11 cellular contexts compared by ENCODE assay signal in genomic region chr2:86703704-86704370, GRCh38. TPM values are rescaled to one million over a fixed set of nuclear protein-coding genes. Genes with fewer than 3 reads are reported as not detected.
DNase-seq lines count a peak whose midpoint lies in the region; ATAC-seq and TF ChIP-seq lines count a peak whose summit lies in the region.
"Had no signal": no experiment of that assay in that cellular context is flagged by ENCODE, and none has a peak within 500 bp of the region (broad histone marks: within the 10 kb centered on the region; RNA-seq: fewer than 3 reads in every experiment).

No MANE protein-coding gene starts in this region.

- H3K36me3 ChIP-seq in SK-N-MC (ENCODE audit: insufficient read depth, low read length) (no peaks in the 10 kb centered on the region), tibial nerve (no peaks in the 10 kb centered on the region)

- peak in 1 of 2 donors; percentile 11 for TF ChIP-seq POLR2A in tibial nerve (IDR thresholded peaks at IDR 0.05)

- peak overlapping the region; percentile 72 for H3K4me3 ChIP-seq in SK-N-MC
- no peak overlapping the region for H3K4me3 ChIP-seq in tibial nerve
- H3K4me3 ChIP-seq: lung had no signal

- H3K9ac ChIP-seq in SK-N-MC (ENCODE audit: insufficient read length): peak overlapping the region; percentile 65

- ATAC-seq in GM18861 (IDR thresholded peaks at IDR 0.05; ENCODE audit: unreplicated experiment): no peak

- H3K4me1 ChIP-seq in tibial nerve: peaks cover 0 to 17% (median 0%) of the 10 kb centered on the region in 4 donors

- H3K27ac ChIP-seq in SK-N-MC (peak overlapping the region; percentile 88), tibial nerve (peak overlapping the region; percentile 6 to 86 (median 45))

- no peak for TF ChIP-seq CTCF in tibial nerve (IDR thresholded peaks at IDR 0.05)

- WGBS in tibial nerve, 2 donors: 19 to 33% methylated on average over 14 of the region's 14 CpGs

- TF ChIP-seq EP300 in tibial nerve (IDR thresholded peaks at IDR 0.05): peak in 1 of 2 donors; percentile 69

- DNase-seq in NCI-H2107 (lab: John Stamatoyannopoulos, UW) (peak; percentile 6), NCI-H2107 treated with DMSO at 0.1 percent for 48 hours (lab: John Stamatoyannopoulos, UW; ENCODE audit: unreplicated experiment) (no peak), SK-N-MC (ENCODE audit: low read depth, low spot score) (peak; percentile 86), cardiac septum (ENCODE audit: low spot score) (peak; percentile 78), tibial nerve (ENCODE audit: low spot score in 2 of 2) (peak in 1 of 2 donors; percentile 30), NCI-H526 (lab: John Stamatoyannopoulos, UW) (no peak), SK-N-DZ (ENCODE audit: low spot score) (no peak)
- DNase-seq: activated naive CD8-positive, alpha-beta T cell treated with anti-CD3 and anti-CD28 coated beads, Interleukin-2, amount 10 ng/mL, durations not matched to agents 7 days and 5 days; NCI-H82 had no signal

- H3K27me3 ChIP-seq in tibial nerve: no peaks in the 10 kb centered on the region

- H3K9me3 ChIP-seq in SK-N-MC (ENCODE audit: low read depth, low read length) (peaks cover 4% of the 10 kb centered on the region; the same call in 1 of the 2 replicates), tibial nerve (no peaks in the 10 kb centered on the region)

- intact Hi-C loops in cardiac septum (cut with DNase I): loop anchor here (2.0 to 10.0 kb wide), 3 partner anchors 29 to 309 kb away; no protein-coding TSS in a partner anchor

RNA-seq across cellular contexts. Expression of gene RMND5A, which starts 16.3 kb away (rescaled TPM):
- total RNA-seq in cardiac septum (96.6 TPM), tibial nerve (10 to 100 TPM; 40.5 to 59.9 (median 48.5) TPM)
- 39.7 and 44.6 TPM in 2 replicates for polyA plus RNA-seq in SK-N-DZ (2014; cell fraction: cytosol; rRNA removed)
- 20.1 and 21.2 TPM in 2 replicates for polyA plus RNA-seq in SK-N-DZ (2014; cell fraction: nucleus; rRNA removed)

Comparison
In these comparisons a context has a peak if more than half of its experiments do, and no peak if none do; other contexts are left out.
1. DNase-seq: peak in NCI-H2107 (single experiment), SK-N-MC (single experiment) and cardiac septum (single experiment); none in NCI-H2107 treated with DMSO at 0.1 percent for 48 hours (single experiment), NCI-H526 (0 of 2) and SK-N-DZ (single experiment).